ENCODE assay signal across 8 cellular contexts in genomic region chr2:147989809-147990403, GRCh38. TPM values are rescaled to one million over a fixed set of nuclear protein-coding genes. Genes with fewer than 3 reads are reported as not detected.
DNase-seq lines count a peak whose midpoint lies in the region; ATAC-seq and TF ChIP-seq lines count a peak whose summit lies in the region.

No MANE protein-coding gene starts in this region.

- TF ChIP-seq POLR2A in thyroid gland (IDR thresholded peaks at IDR 0.05), result no peak

- H3K27ac ChIP-seq in thyroid gland, result no peak overlapping the region

- ATAC-seq in HG02759 (IDR thresholded peaks at IDR 0.05; ENCODE audit: unreplicated experiment), result peak; percentile 86

- TF ChIP-seq CTCF in BJ (IDR thresholded peaks at IDR 0.05; ENCODE audit: insufficient read depth, low read depth, low read length) (peak; percentile 65), GM12875 (IDR thresholded peaks at IDR 0.05; ENCODE audit: borderline replicate concordance, insufficient read depth, low read depth, low read length) (peak; percentile 24; the same call in 1 of the 2 replicates), thyroid gland (IDR thresholded peaks at IDR 0.05) (peak; percentile 13 to 96 (median 59))

- H3K4me3 ChIP-seq in BJ (ENCODE audit: low read depth, low read length) (no peak overlapping the region), GM12875 (ENCODE audit: low read depth, low read length) (no peak overlapping the region), thyroid gland (replicated peaks in 1 of 3) (no peak overlapping the region)

- peaks cover 8 to 12% of the 10 kb centered on the region in 2 donors for H3K4me1 ChIP-seq in thyroid gland

- H3K36me3 ChIP-seq in BJ (ENCODE audit: control insufficient read depth, insufficient read depth, low read length) (no peaks in the 10 kb centered on the region), thyroid gland (no peaks in the 10 kb centered on the region)

- DNase-seq in BJ (ENCODE audit: low read depth) (no peak), NCI-H1694 treated with DMSO at 0.1 percent for 48 hours (lab: John Stamatoyannopoulos, UW) (peak; percentile 64), amniotic epithelial cell (ENCODE audit: low read depth) (peak; percentile 60), hepatic stellate cell (ENCODE audit: low spot score) (peak; percentile 29), thyroid gland (peak; percentile 13 to 18), anterior cingulate cortex (lab: John Stamatoyannopoulos, UW) (no peak)

- intact Hi-C loops in thyroid gland (cut with DNase I), result loop anchor here (10.0 kb wide), 1 partner anchor 535 kb away; no protein-coding TSS in a partner anchor

- no peaks in the 10 kb centered on the region for H3K9me3 ChIP-seq in thyroid gland

- WGBS in thyroid gland, 2 donors, result 58 to 68% methylated on average over 4 of the region's 4 CpGs

- POLR2A ChIA-PET in BJ (lab: Charles Lee), result no interaction called here

- CTCF ChIA-PET in BJ (lab: Yijun Ruan, JAX), result interaction anchor here (0.6 to 6.0 kb wide), 23 partner anchors 10 to 1012 kb away, joined by 3 to 60 read pairs (median 3); partner anchors contain the start of gene EPC2

- H3K27me3 ChIP-seq in BJ (ENCODE audit: control insufficient read depth, insufficient read depth, low read length) (no peaks in the 10 kb centered on the region), thyroid gland (no peaks in the 10 kb centered on the region)

RNA-seq across cellular contexts. Expression of gene ORC4, which starts 30.6 kb away (rescaled TPM):
- polyA plus RNA-seq in BJ (2011; rRNA removed), result 12.7 and 34.8 TPM in 2 replicates
- 13.7 and 17.7 TPM in 2 replicates for polyA minus RNA-seq in BJ (2011; rRNA and poly(A)+ RNA removed)
- total RNA-seq in thyroid gland, result 10 to 100 TPM; 62.5 to 89.2 (median 76.5) TPM

RNA-seq across cellular contexts. Expression of gene MBD5, which starts 31.0 kb away (rescaled TPM):
- polyA plus RNA-seq in BJ (2011; rRNA removed), result 20.4 and 28.1 TPM in 2 replicates
- 90.2 and 134 TPM in 2 replicates for polyA minus RNA-seq in BJ (2011; rRNA and poly(A)+ RNA removed)
- total RNA-seq in thyroid gland, result 10 to 100 TPM; 51.2 to 85.9 (median 72.6) TPM

Comparison
In these comparisons a context has a peak if more than half of its experiments do, and no peak if none do; other contexts are left out.
1. DNase-seq: peak in NCI-H1694 treated with DMSO at 0.1 percent for 48 hours (single experiment), amniotic epithelial cell (single experiment), hepatic stellate cell (single experiment) and thyroid gland (2 of 2); none in BJ (single experiment) and anterior cingulate cortex (0 of 58).
2. Peak in every context shown above with its lines, with median percentiles within 50 percentile points of each other: CTCF ChIP-seq.